8 cellular contexts compared by ENCODE assay signal in genomic region chr1:109113787-109114568, GRCh38. TPM values are rescaled to one million over a fixed set of nuclear protein-coding genes. Genes with fewer than 3 reads are reported as not detected.
A peak's percentile ranks its signal among the peaks of the same experiment; 100 is the strongest.
DNase-seq lines count a peak whose midpoint lies in the region; ATAC-seq and TF ChIP-seq lines count a peak whose summit lies in the region.

A gene with protein sequence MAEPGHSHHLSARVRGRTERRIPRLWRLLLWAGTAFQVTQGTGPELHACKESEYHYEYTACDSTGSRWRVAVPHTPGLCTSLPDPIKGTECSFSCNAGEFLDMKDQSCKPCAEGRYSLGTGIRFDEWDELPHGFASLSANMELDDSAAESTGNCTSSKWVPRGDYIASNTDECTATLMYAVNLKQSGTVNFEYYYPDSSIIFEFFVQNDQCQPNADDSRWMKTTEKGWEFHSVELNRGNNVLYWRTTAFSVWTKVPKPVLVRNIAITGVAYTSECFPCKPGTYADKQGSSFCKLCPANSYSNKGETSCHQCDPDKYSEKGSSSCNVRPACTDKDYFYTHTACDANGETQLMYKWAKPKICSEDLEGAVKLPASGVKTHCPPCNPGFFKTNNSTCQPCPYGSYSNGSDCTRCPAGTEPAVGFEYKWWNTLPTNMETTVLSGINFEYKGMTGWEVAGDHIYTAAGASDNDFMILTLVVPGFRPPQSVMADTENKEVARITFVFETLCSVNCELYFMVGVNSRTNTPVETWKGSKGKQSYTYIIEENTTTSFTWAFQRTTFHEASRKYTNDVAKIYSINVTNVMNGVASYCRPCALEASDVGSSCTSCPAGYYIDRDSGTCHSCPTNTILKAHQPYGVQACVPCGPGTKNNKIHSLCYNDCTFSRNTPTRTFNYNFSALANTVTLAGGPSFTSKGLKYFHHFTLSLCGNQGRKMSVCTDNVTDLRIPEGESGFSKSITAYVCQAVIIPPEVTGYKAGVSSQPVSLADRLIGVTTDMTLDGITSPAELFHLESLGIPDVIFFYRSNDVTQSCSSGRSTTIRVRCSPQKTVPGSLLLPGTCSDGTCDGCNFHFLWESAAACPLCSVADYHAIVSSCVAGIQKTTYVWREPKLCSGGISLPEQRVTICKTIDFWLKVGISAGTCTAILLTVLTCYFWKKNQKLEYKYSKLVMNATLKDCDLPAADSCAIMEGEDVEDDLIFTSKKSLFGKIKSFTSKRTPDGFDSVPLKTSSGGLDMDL (plus strand): TSS chr1:109114115. CDS start chr1:109114184, 69 bp downstream.

- H3K4me1 ChIP-seq in PC-9 (replicated peaks; ENCODE audit: insufficient read depth), result 0 out of 2 replicates have a peak, but pooled peaks cover 3% of the 10 kb centered on the region
- H3K4me1 ChIP-seq in parathyroid adenoma, result peaks cover 8% of the 10 kb centered on the region
- peaks cover 13 to 21% of the 10 kb centered on the region in 2 donors for H3K4me1 ChIP-seq in thyroid gland

- H3K9ac ChIP-seq in parathyroid adenoma, result no peak within 1 kb of the TSS

- DNase-seq in GM10248 (ENCODE audit: extremely low spot score), result peak; percentile 76
- no peak for DNase-seq in PC-9
- DNase-seq in activated gamma-delta T cell treated with anti-CD3 and anti-CD28 coated beads, Interleukin-2, amount 50 U/mL, for 16 hours (ENCODE audit: low read depth), result peak; percentile 73
- DNase-seq in head of caudate nucleus, result peak; percentile 44 to 93 (median 81)
- peak; percentile 60 to 69 for DNase-seq in thyroid gland
- no peak for DNase-seq in KG1 (lab: John Stamatoyannopoulos, UW)

- H3K9me3 ChIP-seq in PC-9 (ENCODE audit: insufficient read depth, low read depth), result no peaks in the 10 kb centered on the region
- H3K9me3 ChIP-seq in parathyroid adenoma (ENCODE audit: control insufficient read depth, low read length), result no peaks in the 10 kb centered on the region
- H3K9me3 ChIP-seq in thyroid gland, result no peaks in the 10 kb centered on the region

- no peak within 1 kb of the TSS; the same call in 1 of the 2 replicates for H3K4me3 ChIP-seq in PC-9
- peak within 1 kb of the TSS; percentile 14 for H3K4me3 ChIP-seq in parathyroid adenoma (ENCODE audit: low read depth, low read length)
- H3K4me3 ChIP-seq in thyroid gland (replicated peaks in 1 of 3), result peak within 1 kb of the TSS in 1 of 3 donors; percentile 13

- H3K36me3 ChIP-seq in PC-9 (ENCODE audit: low read depth), result no peaks in the 10 kb centered on the region
- H3K36me3 ChIP-seq in parathyroid adenoma (ENCODE audit: control insufficient read depth, insufficient read depth, low read length), result no peaks in the 10 kb centered on the region
- H3K36me3 ChIP-seq in thyroid gland, result no peaks in the 10 kb centered on the region

- no peak within 1 kb of the TSS for H2AFZ ChIP-seq in PC-9
- H2AFZ ChIP-seq in parathyroid adenoma, result peak within 1 kb of the TSS; percentile 74

- peak; percentile 45 for ATAC-seq in HG03108 (IDR thresholded peaks at IDR 0.05; ENCODE audit: unreplicated experiment)

- CTCF ChIA-PET in GM10248 (lab: Yijun Ruan, JAX) (interaction anchor here (0.5 to 8.5 kb wide), 9 partner anchors 13 to 418 kb away, joined by 3 to 114 read pairs (median 5); no protein-coding TSS in a partner anchor), PC-9 (lab: Charles Lee) (no interaction called here)

- H3K27me3 ChIP-seq in PC-9 (ENCODE audit: insufficient read depth, low read depth) (no peaks in the 10 kb centered on the region), parathyroid adenoma (ENCODE audit: control insufficient read depth, insufficient read depth, low read length) (no peaks in the 10 kb centered on the region), thyroid gland (no peaks in the 10 kb centered on the region)

- TF ChIP-seq POLR2A in thyroid gland (IDR thresholded peaks at IDR 0.05), result no peak

- H3K27ac ChIP-seq in PC-9, result no peak within 1 kb of the TSS
- peak within 1 kb of the TSS; percentile 47 for H3K27ac ChIP-seq in parathyroid adenoma
- no peak within 1 kb of the TSS for H3K27ac ChIP-seq in thyroid gland

- WGBS in thyroid gland, 2 donors, result 4 to 11% methylated on average over 23 to 39 of the region's 56 CpGs

- BruUV-seq in PC-9 (replicated peaks; lab: Mats Ljungman, UMichigan), result no TSS peak

- H3K9me2 ChIP-seq in PC-9 (ENCODE audit: insufficient read depth), result no peaks in the 10 kb centered on the region

- H3K79me2 ChIP-seq in PC-9 (ENCODE audit: low read depth), result no peaks in the 10 kb centered on the region
- H3K79me2 ChIP-seq in parathyroid adenoma, result no peaks in the 10 kb centered on the region

- no peaks in the 10 kb centered on the region for H4K20me1 ChIP-seq in PC-9 (ENCODE audit: insufficient read depth)

- POLR2A ChIA-PET in GM10248 (lab: Yijun Ruan, JAX) (interaction anchor here (0.8 kb wide), 1 partner anchor 14 kb away, joined by 4 read pairs; no protein-coding TSS in a partner anchor), PC-9 (lab: Charles Lee; ENCODE audit: unreplicated experiment) (no interaction called here)

- H3K4me2 ChIP-seq in PC-9, result peak within 1 kb of the TSS; percentile 39
- H3K4me2 ChIP-seq in parathyroid adenoma (ENCODE audit: low read length), result peak within 1 kb of the TSS; percentile 58

- peaks cover 6% of the 10 kb centered on the region; the same call in 1 of the 2 replicates for H3F3A ChIP-seq in PC-9 (ENCODE audit: insufficient read depth, low read depth)

- TF ChIP-seq CTCF in GM10248 (IDR thresholded peaks at IDR 0.05; ENCODE audit: control extremely low read depth, extremely low read depth, low read depth, missing control alignments), result no peak
- TF ChIP-seq CTCF in PC-9 (conservative IDR thresholded peaks at IDR 0.05), result no peak
- TF ChIP-seq CTCF in parathyroid adenoma (IDR thresholded peaks at IDR 0.05), result no peak
- TF ChIP-seq CTCF in thyroid gland (IDR thresholded peaks at IDR 0.05), result no peak

- intact Hi-C loops in PC-9 (cut with micrococcal nuclease; ENCODE audit: unreplicated experiment) (loop anchor here (2.0 to 5.0 kb wide), 4 partner anchors 25 to 601 kb away; partner anchors contain the start of gene CLCC1), head of caudate nucleus (cut with DNase I) (loop anchor here (10.0 kb wide), 2 partner anchors 71 to 151 kb away; no protein-coding TSS in a partner anchor), thyroid gland (cut with DNase I) (loop anchor here (5.0 kb wide), 1 partner anchor 83 kb away; no protein-coding TSS in a partner anchor)

RNA-seq across cellular contexts. Expression of the gene that starts here (rescaled TPM):
- 0.95 and 2.0 TPM in 2 replicates for total RNA-seq in PC-9 (2021)
- 10 to 100 TPM in 2 of 4 donors, 1 to 10 TPM in 2; 4.7 to 24.0 (median 12.3) TPM for total RNA-seq in thyroid gland

Comparison
In these comparisons a context has a peak if more than half of its experiments do, and no peak if none do; other contexts are left out.
1. DNase-seq: peak in GM10248 (single experiment), activated gamma-delta T cell treated with anti-CD3 and anti-CD28 coated beads, Interleukin-2, amount 50 U/mL, for 16 hours (single experiment), head of caudate nucleus (42 of 42) and thyroid gland (2 of 2); none in PC-9 (0 of 2) and KG1 (single experiment).